Comparison of ENCODE assay signal across 18 cellular contexts in genomic region chr3:63051920-63052319, GRCh38.
DNase-seq lines count a peak whose midpoint lies in the region; ATAC-seq, FAIRE-seq and TF ChIP-seq lines count a peak whose summit lies in the region.
"Had no signal": no experiment of that assay in that cellular context is flagged by ENCODE, and none has a peak within 500 bp of the region (broad histone marks: within the 10 kb centered on the region; RNA-seq: fewer than 3 reads in every experiment).

No MANE protein-coding gene starts in this region.

- no peak for ATAC-seq in HG03432 (IDR thresholded peaks at IDR 0.05; ENCODE audit: unreplicated experiment)
- ATAC-seq: K562, natural killer cell had no signal

- TF ChIP-seq CTCF in astrocyte of the cerebellum (IDR thresholded peaks at IDR 0.05; ENCODE audit: low read depth, low read length, missing control alignments) (no peak), hepatocyte (IDR thresholded peaks at IDR 0.05; ENCODE audit: poor library complexity) (no peak), kidney (IDR thresholded peaks at IDR 0.05; ENCODE audit: borderline replicate concordance, extremely low read depth, insufficient read depth) (no peak)

- DNase-seq in H4 (ENCODE audit: low spot score), result peak; percentile 16
- DNase-seq in astrocyte of the cerebellum (ENCODE audit: low read depth), result peak; percentile 78
- peak; percentile 37 for DNase-seq in hepatocyte (ENCODE audit: low spot score)
- peak; percentile 56 for DNase-seq in stromal cell of bone marrow (ENCODE audit: low read depth)
- DNase-seq in kidney, result no peak
- no peak for DNase-seq in NCI-H446 treated with DMSO at 0.1 percent for 48 hours (lab: John Stamatoyannopoulos, UW)
- DNase-seq: activated CD4-positive, alpha-beta T cell treated with anti-CD3 and anti-CD28 coated beads, Interleukin-2, amount 10 ng/mL, durations not matched to agents 24 days and 14 days; activated effector memory CD4-positive, alpha-beta T cell treated with anti-CD3 and anti-CD28 coated beads, Interleukin-2, amount 50 U/mL, for 16 hours; DND-41; left cardiac atrium; natural killer cell; NCI-H2081; T-helper 1 cell; tibial artery had no signal

- H3K4me3 ChIP-seq in astrocyte of the cerebellum (ENCODE audit: low read depth, low read length), result no peak overlapping the region
- H3K4me3 ChIP-seq in hepatocyte, result no peak overlapping the region
- H3K4me3 ChIP-seq in kidney (ENCODE audit: low read length in 2 of 2), result no peak overlapping the region
- H3K4me3 ChIP-seq: K562, tibial artery had no signal

- H4K20me1 ChIP-seq in hepatocyte (ENCODE audit: insufficient read depth, poor library complexity, severe bottlenecking), result no peaks in the 10 kb centered on the region

- H3K4me1 ChIP-seq in hepatocyte (ENCODE audit: insufficient read depth), result no peaks in the 10 kb centered on the region
- no peaks in the 10 kb centered on the region for H3K4me1 ChIP-seq in kidney (ENCODE audit: control insufficient read depth in 1 of 2, insufficient read depth in 1 of 2, low read depth in 1 of 2, low read length in 2 of 2)

- no peaks in the 10 kb centered on the region for H3K79me2 ChIP-seq in hepatocyte

- H3K27me3 ChIP-seq in hepatocyte, result no peaks in the 10 kb centered on the region
- H3K27me3 ChIP-seq: tibial artery had no signal

- WGBS in hepatocyte (ENCODE audit: low lambda C conversion rate, missing lambda C conversion rate), result 22% methylated on average over 5 of the region's 5 CpGs

- peak overlapping the region; percentile 16 for H3K4me2 ChIP-seq in hepatocyte

- in situ Hi-C loops in astrocyte of the cerebellum (cut with HindIII; ENCODE audit: low sequenced_read_pairs), result no loop called here

- H3K9me3 ChIP-seq in hepatocyte (ENCODE audit: low read depth), result no peaks in the 10 kb centered on the region
- no peaks in the 10 kb centered on the region for H3K9me3 ChIP-seq in kidney (ENCODE audit: control insufficient read depth in 1 of 2, low read length in 2 of 2)
- H3K9me3 ChIP-seq: tibial artery had no signal

- no peaks in the 10 kb centered on the region for H3K9me2 ChIP-seq in hepatocyte (replicated peaks; ENCODE audit: insufficient read depth)

- H3K27ac ChIP-seq in hepatocyte, result no peak overlapping the region
- no peak overlapping the region for H3K27ac ChIP-seq in kidney (ENCODE audit: low read depth in 2 of 2, low read length in 2 of 2)
- H3K27ac ChIP-seq: tibial artery had no signal

- H3K9ac ChIP-seq in kidney (ENCODE audit: low read length in 2 of 2), result no peak overlapping the region

- no peak overlapping the region for H2AFZ ChIP-seq in hepatocyte

- intact Hi-C loops in kidney (cut with DNase I), result no loop called here

- H3K36me3 ChIP-seq in hepatocyte (replicated peaks; ENCODE audit: insufficient read depth, low read depth), result no peaks in the 10 kb centered on the region
- no peaks in the 10 kb centered on the region for H3K36me3 ChIP-seq in kidney (ENCODE audit: control insufficient read depth in 1 of 2, insufficient read depth in 2 of 2, low read length in 2 of 2)
- H3K36me3 ChIP-seq: tibial artery had no signal

- no peak for FAIRE-seq in kidney (lab: Jason Lieb, UNC)
- FAIRE-seq: frontal cortex, GM18507, K562 had no signal

Comparison
In these comparisons a context has a peak if more than half of its experiments do, and no peak if none do; other contexts are left out.
1. DNase-seq: peak in H4 (single experiment), astrocyte of the cerebellum (single experiment), hepatocyte (single experiment) and stromal cell of bone marrow (single experiment); none in kidney (single experiment) and NCI-H446 treated with DMSO at 0.1 percent for 48 hours (single experiment).